Comparison of ENCODE assay signal across 11 cellular contexts in the genomic region with DNA sequence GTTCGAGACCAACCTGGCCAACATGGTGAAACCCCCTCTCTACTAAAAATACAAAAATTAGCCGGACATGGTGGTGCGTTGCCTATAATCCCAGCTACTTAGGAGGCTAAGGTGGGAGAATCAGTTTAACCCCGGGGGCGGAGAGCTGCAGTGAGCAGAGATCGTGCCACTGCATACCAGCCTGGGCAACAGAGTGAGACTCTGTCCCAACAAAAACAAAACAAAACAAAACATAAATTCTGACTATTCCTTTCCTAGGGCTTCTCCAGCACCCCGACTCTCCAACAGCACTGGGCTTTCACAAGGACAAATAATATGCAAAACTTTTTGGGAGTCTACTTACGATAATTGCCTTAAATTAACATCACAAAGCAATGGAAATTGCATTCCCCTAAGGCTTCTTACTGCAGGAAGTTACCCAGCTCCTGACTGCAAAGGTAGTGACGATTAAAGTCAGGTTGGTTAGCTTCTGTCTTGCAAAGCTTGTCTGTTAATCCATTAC.
"Had no signal": no experiment of that assay in that cellular context is flagged by ENCODE, and none has a peak within 500 bp of the region (broad histone marks: within the 10 kb centered on the region; RNA-seq: fewer than 3 reads in every experiment).

No MANE protein-coding gene starts in this region.

- H3K4me3 ChIP-seq: esophagus muscularis mucosa, suprapubic skin, upper lobe of left lung had no signal

- H3K36me3 ChIP-seq: esophagus muscularis mucosa, suprapubic skin, upper lobe of left lung had no signal

- H3K27me3 ChIP-seq: esophagus muscularis mucosa, suprapubic skin, upper lobe of left lung had no signal

- H3K4me1 ChIP-seq: esophagus muscularis mucosa, suprapubic skin, upper lobe of left lung had no signal

- ATAC-seq: stimulated activated naive CD8-positive, alpha-beta T cell treated with anti-CD3 and anti-CD28 coated beads, Interleukin-15, Interleukin-2, amounts not matched to agents 100 U/mL and 50 U/mL, for 24 hours had no signal

- H3K9me3 ChIP-seq: esophagus muscularis mucosa, suprapubic skin, upper lobe of left lung had no signal

- H3K27ac ChIP-seq: esophagus muscularis mucosa, suprapubic skin, upper lobe of left lung had no signal

- DNase-seq: activated B cell treated with CpG ODN at 0.5 μM for 24 hours; activated CD4-positive, alpha-beta T cell treated with anti-CD3 and anti-CD28 coated beads, Interleukin-2, amount 10 ng/mL, durations not matched to agents 24 days and 14 days; activated CD8-positive, alpha-beta memory T cell treated with anti-CD3 and anti-CD28 coated beads for 24 hours; activated naive CD4-positive, alpha-beta T cell treated with Interleukin-2 at 50 U/mL for 16 hours; glutamatergic neuron; stimulated activated CD4-positive, alpha-beta T cell treated with anti-CD3 and anti-CD28 coated beads, Interleukin-2, amount 100 ng/mL, for 48 hours; stimulated activated CD8-positive, alpha-beta memory T cell treated with anti-CD3 and anti-CD28 coated beads, Interleukin-4, amount 100 ng/mL, for 48 hours; stimulated activated naive CD8-positive, alpha-beta T cell treated with anti-CD3 and anti-CD28 coated beads, Interleukin-15, Interleukin-2, amounts not matched to agents 100 U/mL and 50 U/mL, for 24 hours; upper lobe of left lung had no signal
